In genomic region chrX:41265615-41266014, GRCh38 we compare ENCODE assay signal across 1 cellular context.
TF ChIP-seq lines count a peak whose summit lies in the region.

No MANE protein-coding gene starts in this region.

TF ChIP-seq in GM12878, 131 proteins besides CTCF, POLR2A, EP300 and RAD21:
- TF ChIP-seq CREM (IDR thresholded peaks at IDR 0.05; ENCODE audit: low read depth) (peak; percentile 33; the same call in 1 of the 2 replicates), CREB1 (IDR thresholded peaks at IDR 0.05; ENCODE audit: low read depth) (peak; percentile 66; the same call in 1 of the 2 replicates), MYB (IDR thresholded peaks at IDR 0.05; ENCODE audit: borderline replicate concordance, low read depth, low read length) (no peak)
